ENCODE assay signal across 9 cellular contexts in genomic region chrX:68895339-68896250, GRCh38.
A peak's percentile ranks its signal among the peaks of the same experiment; 100 is the strongest.
DNase-seq lines count a peak whose midpoint lies in the region; ATAC-seq and TF ChIP-seq lines count a peak whose summit lies in the region.
"Had no signal": no experiment of that assay in that cellular context is flagged by ENCODE, and none has a peak within 500 bp of the region (broad histone marks: within the 10 kb centered on the region; RNA-seq: fewer than 3 reads in every experiment).

No MANE protein-coding gene starts in this region.

- H3K27me3 ChIP-seq in subcutaneous abdominal adipose tissue (ENCODE audit: control insufficient read depth in 5 of 5, insufficient read depth in 4 of 5, low read length in 5 of 5) = peaks cover 4 to 17% (median 8%) of the 10 kb centered on the region in 5 donors

- peak; percentile 44 for DNase-seq in DMS 273 (lab: John Stamatoyannopoulos, UW; ENCODE audit: unreplicated experiment)
- DNase-seq in DMS 273 treated with DMSO at 0.1 percent for 48 hours (lab: John Stamatoyannopoulos, UW) = no peak
- peak; percentile 29 for DNase-seq in kidney glomerular epithelial cell (lab: John Stamatoyannopoulos, UW)
- DNase-seq in endothelial cell (ENCODE audit: low spot score) = no peak
- no peak for DNase-seq in DMS114 treated with DMSO at 0.1 percent for 48 hours (lab: John Stamatoyannopoulos, UW; ENCODE audit: unreplicated experiment)

- H3K36me3 Mint-ChIP-seq in brain (no peaks in the 10 kb centered on the region), endothelial cell (ENCODE audit: low read depth, unreplicated experiment) (no peaks in the 10 kb centered on the region)

- H3K27me3 Mint-ChIP-seq in brain = no peaks in the 10 kb centered on the region
- peaks cover 3% of the 10 kb centered on the region for H3K27me3 Mint-ChIP-seq in endothelial cell (ENCODE audit: unreplicated experiment)

- H3K27ac Mint-ChIP-seq in brain = peak overlapping the region; percentile 77 to 98 (median 90)
- H3K27ac Mint-ChIP-seq in endothelial cell (ENCODE audit: unreplicated experiment) = no peak overlapping the region

- ATAC-seq in GM18870 (IDR thresholded peaks at IDR 0.05; ENCODE audit: unreplicated experiment) = no peak

- H3K9ac ChIP-seq in subcutaneous abdominal adipose tissue (ENCODE audit: low read length in 5 of 5) = peak overlapping the region in 4 of 5 donors; percentile 6 to 56 (median 24)

- no peaks in the 10 kb centered on the region for H3K9me3 ChIP-seq in subcutaneous abdominal adipose tissue (ENCODE audit: control insufficient read depth in 5 of 5, low read length in 5 of 5)

- no peaks in the 10 kb centered on the region for H3K36me3 ChIP-seq in subcutaneous abdominal adipose tissue (ENCODE audit: control insufficient read depth in 5 of 5, insufficient read depth in 5 of 5, low read length in 5 of 5)

- peaks cover 9 to 49% (median 42%) of the 10 kb centered on the region in 5 donors for H3K4me1 ChIP-seq in subcutaneous abdominal adipose tissue (ENCODE audit: control insufficient read depth in 5 of 5, insufficient read depth in 5 of 5, low read length in 5 of 5)

- H3K27ac ChIP-seq in subcutaneous abdominal adipose tissue (ENCODE audit: low read depth, low read length) = peak overlapping the region; percentile 84
- H3K27ac ChIP-seq: 22Rv1 had no signal

- H3K9me3 Mint-ChIP-seq in brain (peaks cover 0 to 7% (median 0%) of the 10 kb centered on the region in 5 experiments), endothelial cell (ENCODE audit: unreplicated experiment) (no peaks in the 10 kb centered on the region)

- peaks cover 75% of the 10 kb centered on the region for H3K4me1 Mint-ChIP-seq in brain
- H3K4me1 Mint-ChIP-seq in endothelial cell (ENCODE audit: unreplicated experiment) = peaks cover 12% of the 10 kb centered on the region

- TF ChIP-seq CTCF in brain (conservative IDR thresholded peaks at IDR 0.05) = no peak
- TF ChIP-seq CTCF in endothelial cell (IDR thresholded peaks at IDR 0.05; ENCODE audit: unreplicated experiment) = no peak

- H3K4me3 Mint-ChIP-seq in brain (peak overlapping the region in 2 of 5 experiments; percentile 1 to 18), endothelial cell (ENCODE audit: unreplicated experiment) (no peak overlapping the region)

- peak overlapping the region in 3 of 5 donors; percentile 28 to 44 (median 42) for H3K4me3 ChIP-seq in subcutaneous abdominal adipose tissue (ENCODE audit: low read depth in 1 of 5, low read length in 5 of 5)

Comparison
In these comparisons a context has a peak if more than half of its experiments do, and no peak if none do; other contexts are left out.
1. DNase-seq: peak in DMS 273 (single experiment) and kidney glomerular epithelial cell (single experiment); none in DMS 273 treated with DMSO at 0.1 percent for 48 hours (single experiment), endothelial cell (single experiment) and DMS114 treated with DMSO at 0.1 percent for 48 hours (single experiment).